9 cellular contexts compared by ENCODE assay signal in genomic region chr4:128241425-128241913, GRCh38. TPM values are rescaled to one million over a fixed set of nuclear protein-coding genes. Genes with fewer than 3 reads are reported as not detected.
DNase-seq lines count a peak whose midpoint lies in the region; ATAC-seq and TF ChIP-seq lines count a peak whose summit lies in the region.
"Had no signal": no experiment of that assay in that cellular context is flagged by ENCODE, and none has a peak within 500 bp of the region (broad histone marks: within the 10 kb centered on the region; RNA-seq: fewer than 3 reads in every experiment).

No MANE protein-coding gene starts in this region.

- H3K4me3 ChIP-seq in skeletal muscle cell (ENCODE audit: low read depth, low read length) (no peak overlapping the region), aorta (ENCODE audit: low read length in 2 of 2) (no peak overlapping the region), vagina (no peak overlapping the region)

- no peaks in the 10 kb centered on the region for H3K36me3 ChIP-seq in aorta (ENCODE audit: control insufficient read depth in 1 of 2, insufficient read depth in 2 of 2, low read length in 1 of 2)
- no peaks in the 10 kb centered on the region for H3K36me3 ChIP-seq in vagina

- no peak for TF ChIP-seq CTCF in vagina (IDR thresholded peaks at IDR 0.05)

- H3K4me1 ChIP-seq in aorta (ENCODE audit: control insufficient read depth in 1 of 2, insufficient read depth in 2 of 2, low read length in 2 of 2) (no peaks in the 10 kb centered on the region), vagina (no peaks in the 10 kb centered on the region)

- no peak overlapping the region for H3K27ac ChIP-seq in aorta (ENCODE audit: low read depth in 1 of 2, low read length in 2 of 2)
- H3K27ac ChIP-seq in vagina: no peak overlapping the region

- WGBS in aorta, 2 donors: 52 to 59% methylated on average over 3 of the region's 3 CpGs

- peak; percentile 97 for DNase-seq in GM04504 (ENCODE audit: low read depth)
- DNase-seq in NCI-H69 (lab: John Stamatoyannopoulos, UW): peak; percentile 58
- DNase-seq in skeletal muscle cell (ENCODE audit: low read depth): peak; percentile 99
- DNase-seq in UCSD-AML1 (lab: John Stamatoyannopoulos, UW; ENCODE audit: unreplicated experiment): no peak
- no peak for DNase-seq in stimulated activated naive CD4-positive, alpha-beta T cell (lab: John Stamatoyannopoulos, UW)
- no peak for DNase-seq in aorta
- no peak for DNase-seq in vagina (ENCODE audit: extremely low spot score in 2 of 2)
- DNase-seq: T-helper 9 cell had no signal

- peak; percentile 42 for ATAC-seq in esophagus mucosa
- no peak for ATAC-seq in aorta (ENCODE audit: low FRiP score)

- H3K27me3 ChIP-seq in aorta (ENCODE audit: control insufficient read depth in 1 of 2, insufficient read depth in 2 of 2, low read length in 1 of 2) (no peaks in the 10 kb centered on the region), vagina (no peaks in the 10 kb centered on the region)

- intact Hi-C loops in aorta (cut with DNase I): no loop called here
- intact Hi-C loops in vagina (cut with DNase I): no loop called here

- TF ChIP-seq POLR2A in vagina (IDR thresholded peaks at IDR 0.05): no peak

- H3K9me3 ChIP-seq in aorta (ENCODE audit: control insufficient read depth, low read length) (peaks cover 1% of the 10 kb centered on the region), vagina (no peaks in the 10 kb centered on the region)

RNA-seq across cellular contexts. Expression of gene PGRMC2, which starts 46.1 kb away (rescaled TPM):
- total RNA-seq in esophagus mucosa (32.2 TPM), aorta (10 to 100 TPM; 65.6 to 74.8 TPM), vagina (27.7 TPM)
- 10 to 100 TPM; 49.0 to 53.5 TPM for polyA plus RNA-seq in aorta

Comparison
In these comparisons a context has a peak if more than half of its experiments do, and no peak if none do; other contexts are left out.
1. DNase-seq: peak in GM04504 (single experiment), NCI-H69 (single experiment) and skeletal muscle cell (single experiment); none in UCSD-AML1 (single experiment), stimulated activated naive CD4-positive, alpha-beta T cell (0 of 6), aorta (0 of 2) and vagina (0 of 2).